Comparison of ENCODE assay signal across 14 cellular contexts in the genomic region with DNA sequence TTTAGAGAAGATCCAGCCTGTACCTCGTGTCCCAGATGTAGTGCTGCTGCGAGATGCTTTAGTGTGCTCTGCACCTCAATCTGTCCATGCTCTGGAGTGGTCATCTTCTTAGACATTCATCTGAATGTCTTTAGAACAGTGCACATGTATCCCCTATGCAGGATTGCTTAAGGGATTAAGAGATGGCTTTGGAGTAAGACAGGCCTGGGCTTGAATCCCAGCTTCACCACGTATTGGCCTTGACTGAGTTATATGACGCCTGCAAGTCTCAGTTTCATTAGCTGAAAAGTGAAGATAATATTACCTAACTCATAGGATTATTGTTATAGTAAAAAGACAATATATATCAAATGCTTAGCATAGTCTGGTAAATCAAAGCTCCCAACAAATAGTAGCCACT.
A peak's percentile ranks its signal among the peaks of the same experiment; 100 is the strongest.
DNase-seq lines count a peak whose midpoint lies in the region; ATAC-seq and TF ChIP-seq lines count a peak whose summit lies in the region.
"Had no signal": no experiment of that assay in that cellular context is flagged by ENCODE, and none has a peak within 500 bp of the region (broad histone marks: within the 10 kb centered on the region; RNA-seq: fewer than 3 reads in every experiment).

No MANE protein-coding gene starts in this region.

- POLR2A ChIA-PET in CD8-positive, alpha-beta T cell (lab: Charles Lee): no interaction called here
- POLR2A ChIA-PET in Caco-2 (lab: Charles Lee): no interaction called here

- no peak for ATAC-seq in CD8-positive, alpha-beta T cell
- ATAC-seq in GM19035 (IDR thresholded peaks at IDR 0.05; ENCODE audit: unreplicated experiment) (peak; percentile 32), HG03558 (IDR thresholded peaks at IDR 0.05; ENCODE audit: extremely low read depth, unreplicated experiment) (peak; percentile 23), GM21390 (IDR thresholded peaks at IDR 0.05; ENCODE audit: unreplicated experiment) (no peak)
- ATAC-seq: K562 had no signal

- H3K9me3 ChIP-seq in CD8-positive, alpha-beta T cell (ENCODE audit: low read length): no peaks in the 10 kb centered on the region
- no peaks in the 10 kb centered on the region for H3K9me3 ChIP-seq in effector memory CD4-positive, alpha-beta T cell (ENCODE audit: control insufficient read depth, low read length)
- H3K9me3 ChIP-seq in Caco-2: no peaks in the 10 kb centered on the region

- no peak for DNase-seq in CD8-positive, alpha-beta T cell
- no peak for DNase-seq in effector memory CD4-positive, alpha-beta T cell
- no peak for DNase-seq in Caco-2
- DNase-seq in NCI-H2107 treated with DMSO at 0.1 percent for 48 hours (lab: John Stamatoyannopoulos, UW; ENCODE audit: unreplicated experiment): no peak
- DNase-seq: activated CD4-positive, alpha-beta T cell treated with anti-CD3 and anti-CD28 coated beads, Interleukin-2, amount 50 U/mL, for 4 hours; aorta; GF-D8; H7; NCI-H187 had no signal

- H3K4me1 Mint-ChIP-seq in CD8-positive, alpha-beta T cell (ENCODE audit: low read depth): peaks cover 76% of the 10 kb centered on the region
- no peaks in the 10 kb centered on the region for H3K4me1 Mint-ChIP-seq in Caco-2 (ENCODE audit: low read depth, unreplicated experiment)

- H3K4me3 ChIP-seq in CD8-positive, alpha-beta T cell (ENCODE audit: low read depth, low read length): no peak overlapping the region
- no peak overlapping the region for H3K4me3 ChIP-seq in effector memory CD4-positive, alpha-beta T cell (ENCODE audit: insufficient read depth, low read depth, low read length, poor library complexity, severe bottlenecking)
- H3K4me3 ChIP-seq in Caco-2 (ENCODE audit: low read depth, low read length): no peak overlapping the region
- H3K4me3 ChIP-seq: K562 had no signal

- peaks cover 39% of the 10 kb centered on the region for H3K36me3 ChIP-seq in CD8-positive, alpha-beta T cell (ENCODE audit: insufficient read depth, low read length)
- H3K36me3 ChIP-seq in effector memory CD4-positive, alpha-beta T cell (ENCODE audit: control insufficient read depth, insufficient read depth, low read length): peaks cover 42% of the 10 kb centered on the region
- H3K36me3 ChIP-seq in Caco-2 (ENCODE audit: control insufficient read depth, insufficient read depth, low read length): no peaks in the 10 kb centered on the region; the same call in 1 of the 2 replicates

- no peaks in the 10 kb centered on the region for H3K9me3 Mint-ChIP-seq in CD8-positive, alpha-beta T cell
- H3K9me3 Mint-ChIP-seq in Caco-2 (ENCODE audit: unreplicated experiment): no peaks in the 10 kb centered on the region

- no peak overlapping the region for H3K4me3 Mint-ChIP-seq in CD8-positive, alpha-beta T cell
- no peak overlapping the region for H3K4me3 Mint-ChIP-seq in Caco-2 (ENCODE audit: unreplicated experiment)

- peaks cover 83% of the 10 kb centered on the region for H3K36me3 Mint-ChIP-seq in CD8-positive, alpha-beta T cell
- H3K36me3 Mint-ChIP-seq in Caco-2 (ENCODE audit: insufficient read depth, unreplicated experiment): peaks cover 53% of the 10 kb centered on the region

- no peak overlapping the region for H3K27ac ChIP-seq in CD8-positive, alpha-beta T cell (ENCODE audit: low read depth, low read length)
- peak overlapping the region; percentile 60 for H3K27ac ChIP-seq in effector memory CD4-positive, alpha-beta T cell (ENCODE audit: insufficient read depth, low read length, poor library complexity, severe bottlenecking)
- H3K27ac ChIP-seq: C4-2B had no signal

- H3K27me3 Mint-ChIP-seq in CD8-positive, alpha-beta T cell (ENCODE audit: low read depth): no peaks in the 10 kb centered on the region
- no peaks in the 10 kb centered on the region for H3K27me3 Mint-ChIP-seq in Caco-2 (ENCODE audit: insufficient read depth, unreplicated experiment)

- CTCF ChIA-PET in CD8-positive, alpha-beta T cell (lab: Charles Lee): interaction anchor here (0.9 to 1.5 kb wide), 3 partner anchors 12 to 150 kb away, joined by 3 to 4 read pairs (median 3); no protein-coding TSS in a partner anchor
- CTCF ChIA-PET in Caco-2 (lab: Charles Lee): no interaction called here

- peak overlapping the region; percentile 15 for H3K27ac Mint-ChIP-seq in CD8-positive, alpha-beta T cell
- no peak overlapping the region for H3K27ac Mint-ChIP-seq in Caco-2 (ENCODE audit: unreplicated experiment)

- H3K4me1 ChIP-seq in CD8-positive, alpha-beta T cell (ENCODE audit: insufficient read depth, low read length): peaks cover 57% of the 10 kb centered on the region
- H3K4me1 ChIP-seq in effector memory CD4-positive, alpha-beta T cell (ENCODE audit: control insufficient read depth, insufficient read depth, low read length, poor library complexity, severe bottlenecking): peaks cover 38% of the 10 kb centered on the region
- no peaks in the 10 kb centered on the region for H3K4me1 ChIP-seq in Caco-2

- no peak for TF ChIP-seq CTCF in CD8-positive, alpha-beta T cell (IDR thresholded peaks at IDR 0.05)
- TF ChIP-seq CTCF in Caco-2 (IDR thresholded peaks at IDR 0.05; ENCODE audit: insufficient read depth in 1 of 2, low read depth in 1 of 2, low read length in 1 of 2, severe bottlenecking in 1 of 2, unreplicated experiment in 1 of 2): no peak

- BruUV-seq in Caco-2 (replicated peaks; lab: Mats Ljungman, UMichigan): no TSS peak

- no peaks in the 10 kb centered on the region for H3K27me3 ChIP-seq in CD8-positive, alpha-beta T cell (ENCODE audit: insufficient read depth, low read length)
- H3K27me3 ChIP-seq in effector memory CD4-positive, alpha-beta T cell (replicated peaks; ENCODE audit: control insufficient read depth, insufficient read depth, low read length, poor library complexity, severe bottlenecking): no peaks in the 10 kb centered on the region
- H3K27me3 ChIP-seq in Caco-2 (replicated peaks; ENCODE audit: control insufficient read depth, insufficient read depth, low read length): no peaks in the 10 kb centered on the region

- intact Hi-C loops in CD8-positive, alpha-beta T cell (cut with DNase I, micrococcal nuclease): loop anchor here in 1 of 2 experiments (2.0 to 5.0 kb wide), 2 partner anchors 15 to 97 kb away; partner anchors contain the start of gene NFKB1
- intact Hi-C loops in Caco-2 (cut with micrococcal nuclease; ENCODE audit: unreplicated experiment): no loop called here

Comparison
In these comparisons a context has a peak if more than half of its experiments do, and no peak if none do; other contexts are left out.
1. ATAC-seq: peak in GM19035 (single experiment) and HG03558 (single experiment); none in CD8-positive, alpha-beta T cell (single experiment) and GM21390 (single experiment).